Comparison of ENCODE assay signal across 10 cellular contexts in the genomic region with DNA sequence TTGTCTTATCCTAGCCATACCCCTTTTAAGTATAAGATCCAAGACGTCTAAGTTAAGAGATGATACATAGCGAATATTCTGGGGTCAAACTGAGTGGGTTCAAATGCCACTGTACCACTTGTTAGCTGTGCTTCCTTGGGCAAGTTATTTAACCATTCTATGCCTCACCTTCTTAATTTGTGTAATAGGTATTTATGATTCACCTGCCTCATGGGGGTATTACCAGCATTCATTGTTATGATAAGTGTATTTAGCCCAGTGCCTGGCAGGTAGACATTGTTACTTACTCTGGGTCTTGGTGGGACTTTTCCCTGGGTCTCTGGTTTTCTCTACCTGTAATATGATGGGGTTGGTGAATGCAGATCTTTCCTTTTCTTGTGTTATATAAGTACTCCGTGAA. TPM values are rescaled to one million over a fixed set of nuclear protein-coding genes. Genes with fewer than 3 reads are reported as not detected.
DNase-seq lines count a peak whose midpoint lies in the region; ATAC-seq, FAIRE-seq and TF ChIP-seq lines count a peak whose summit lies in the region.
"Had no signal": no experiment of that assay in that cellular context is flagged by ENCODE, and none has a peak within 500 bp of the region (broad histone marks: within the 10 kb centered on the region; RNA-seq: fewer than 3 reads in every experiment).

No MANE protein-coding gene starts in this region.

- peaks cover 46 to 66% (median 57%) of the 10 kb centered on the region in 10 experiments for H3K4me1 ChIP-seq in BLaER1 treated with 17β-estradiol and CSF1 and Interleukin-3, amounts not matched to agents 10 nM and 100 nM
- H3K4me1 ChIP-seq in GM12878 (ENCODE audit: control insufficient read depth, insufficient read depth, low read length): peaks cover 28% of the 10 kb centered on the region

- SMC1A ChIA-PET in GM12878 (lab: Charles Lee; ENCODE audit: uncharacterized antibody, unreplicated experiment): interaction anchor here (1.3 to 3.6 kb wide), 4 partner anchors 10 to 52 kb away, joined by 3 to 33 read pairs (median 5); no protein-coding TSS in a partner anchor

- ATAC-seq in GM12878 (no peak), naive B cell (ENCODE audit: low read depth in 2 of 2) (no peak), left lobe of liver (no peak), HG03460 (IDR thresholded peaks at IDR 0.05; ENCODE audit: unreplicated experiment) (no peak)

- 16% methylated on average over 3 of the region's 3 CpGs for WGBS in GM12878 (ENCODE audit: insufficient coverage, insufficient replicate concordance, low lambda C conversion rate, missing lambda C conversion rate)

- POLR2A ChIA-PET in GM12878 (lab: Charles Lee): interaction anchor here (1.1 to 2.2 kb wide), 5 partner anchors 9 to 101 kb away, joined by 3 to 9 read pairs (median 3); no protein-coding TSS in a partner anchor

- TF ChIP-seq RAD21 in GM12878 (IDR thresholded peaks at IDR 0.05; ENCODE audit: insufficient read depth, low read depth, low read length): no peak

- peaks cover 69 to 84% (median 75%) of the 10 kb centered on the region in 11 experiments for H4K20me1 ChIP-seq in BLaER1 treated with 17β-estradiol and CSF1 and Interleukin-3, amounts not matched to agents 10 nM and 100 nM
- peaks cover 7% of the 10 kb centered on the region; the same call in 1 of the 2 replicates for H4K20me1 ChIP-seq in GM12878 (ENCODE audit: control insufficient read depth, insufficient read depth)

- FAIRE-seq in GM12878 (lab: Jason Lieb, UNC): no peak

- no peaks in the 10 kb centered on the region for H3K9me3 Mint-ChIP-seq in naive B cell

- TSS peak; percentile 46 for BruUV-seq in GM12878 (replicated peaks; lab: Mats Ljungman, UMichigan)

- no peaks in the 10 kb centered on the region for H3K9me3 ChIP-seq in BLaER1 treated with 17β-estradiol and CSF1 and Interleukin-3, amounts not matched to agents 10 nM and 100 nM (replicated peaks in 1 of 11)
- no peaks in the 10 kb centered on the region for H3K9me3 ChIP-seq in GM12878 (replicated peaks; ENCODE audit: control insufficient read depth, insufficient read depth, low read length)

- no peaks in the 10 kb centered on the region for H3K36me3 Mint-ChIP-seq in naive B cell

- no peak for DNase-seq in HL-60 (ENCODE audit: low read depth in 1 of 2, low spot score in 1 of 2)
- no peak for DNase-seq in GM12878 (ENCODE audit: low read depth, low spot score)
- DNase-seq in naive B cell: no peak
- DNase-seq in left lobe of liver (ENCODE audit: low spot score): no peak
- no peak for DNase-seq in hepatic stellate cell (ENCODE audit: low spot score)
- DNase-seq in NCI-H2196 (lab: John Stamatoyannopoulos, UW; ENCODE audit: unreplicated experiment): no peak
- DNase-seq: activated effector memory CD4-positive, alpha-beta T cell treated with anti-CD3 and anti-CD28 coated beads, Interleukin-2, amount 50 U/mL, for 16 hours; NCI-H187 had no signal

- intact Hi-C loops in GM12878 (cut with micrococcal nuclease; ENCODE audit: unreplicated experiment): loop anchor here (5.0 to 10.0 kb wide), 3 partner anchors 53 to 254 kb away; no protein-coding TSS in a partner anchor

- H3K27ac ChIP-seq in BLaER1 treated with 17β-estradiol and CSF1 and Interleukin-3, amounts not matched to agents 10 nM and 100 nM: no peak overlapping the region
- peak overlapping the region; percentile 7; the same call in 1 of the 2 replicates for H3K27ac ChIP-seq in HL-60 (replicated peaks)
- H3K27ac ChIP-seq in GM12878 (ENCODE audit: control insufficient read depth, insufficient read depth): peak overlapping the region; percentile 62

- in situ Hi-C loops in GM12878 (cut with MboI): no loop called here

- RAD21 ChIA-PET in GM12878 (lab: Charles Lee; ENCODE audit: unreplicated experiment): interaction anchor here (1.1 to 3.8 kb wide), 3 partner anchors 10 to 52 kb away, joined by 3 to 14 read pairs (median 3); no protein-coding TSS in a partner anchor

- peak overlapping the region in 5 of 6 donors; percentile 3 to 92 (median 81) for H3K27ac Mint-ChIP-seq in naive B cell

- peak overlapping the region in 8 of 11 experiments; percentile 7 to 73 (median 60); a peak in 11 of 22 replicates for H3K9ac ChIP-seq in BLaER1 treated with 17β-estradiol and CSF1 and Interleukin-3, amounts not matched to agents 10 nM and 100 nM
- H3K9ac ChIP-seq in GM12878 (ENCODE audit: control insufficient read depth, insufficient read depth, low read length): peak overlapping the region; percentile 63

- CTCF ChIA-PET in GM12878 (lab: Yijun Ruan, JAX): interaction anchor here (1.1 to 1.8 kb wide), 3 partner anchors 28 to 109 kb away, joined by 3 to 6 read pairs (median 4); no protein-coding TSS in a partner anchor

- peaks cover 0 to 31% (median 16%) of the 10 kb centered on the region in 11 experiments; a peak in 12 of 22 replicates for H3K36me3 ChIP-seq in BLaER1 treated with 17β-estradiol and CSF1 and Interleukin-3, amounts not matched to agents 10 nM and 100 nM
- peaks cover 0 to 2% of the 10 kb centered on the region in 2 experiments; a peak in 3 of 4 replicates for H3K36me3 ChIP-seq in GM12878 (ENCODE audit: control insufficient read depth in 2 of 2, insufficient read depth in 2 of 2, low read length in 1 of 2)

- H3K4me3 ChIP-seq in BLaER1 treated with 17β-estradiol and CSF1 and Interleukin-3, amounts not matched to agents 10 nM and 100 nM: peak overlapping the region in 7 of 10 experiments; percentile 23 to 100 (median 52); a peak in 9 of 20 replicates
- peak overlapping the region; percentile 33 for H3K4me3 ChIP-seq in HL-60 (replicated peaks; ENCODE audit: insufficient read depth, low read length)
- H3K4me3 ChIP-seq in GM12878: peak overlapping the region; percentile 70

- peaks cover 53 to 69% (median 57%) of the 10 kb centered on the region in 3 donors for H3K4me1 Mint-ChIP-seq in naive B cell

- no peaks in the 10 kb centered on the region for H3K27me3 ChIP-seq in BLaER1 treated with 17β-estradiol and CSF1 and Interleukin-3, amounts not matched to agents 10 nM and 100 nM
- no peaks in the 10 kb centered on the region for H3K27me3 ChIP-seq in HL-60 (ENCODE audit: insufficient read depth, poor library complexity, severe bottlenecking)
- H3K27me3 ChIP-seq in GM12878 (replicated peaks in 1 of 2; ENCODE audit: control insufficient read depth in 2 of 2, insufficient read depth in 2 of 2, low read length in 1 of 2): no peaks in the 10 kb centered on the region

- H3K4me2 ChIP-seq in BLaER1 treated with 17β-estradiol and CSF1 and Interleukin-3, amounts not matched to agents 10 nM and 100 nM: peak overlapping the region; percentile 78 to 97 (median 91)
- peak overlapping the region; percentile 98 for H3K4me2 ChIP-seq in GM12878 (ENCODE audit: control insufficient read depth, insufficient read depth)

- no peaks in the 10 kb centered on the region for H3K27me3 Mint-ChIP-seq in naive B cell

- TF ChIP-seq POLR2A in GM12878 (IDR thresholded peaks at IDR 0.05; ENCODE audit: low read depth, low read length): no peak

- H3K79me2 ChIP-seq in GM12878 (ENCODE audit: control insufficient read depth, insufficient read depth, low read length): peaks cover 93% of the 10 kb centered on the region

- TF ChIP-seq CTCF in HL-60 (IDR thresholded peaks at IDR 0.05; ENCODE audit: insufficient read depth, low read length): no peak
- TF ChIP-seq CTCF in GM12878 (IDR thresholded peaks at IDR 0.05 in 2 of 3, conservative IDR thresholded peaks at IDR 0.05 in 1 of 3; ENCODE audit: control insufficient read depth in 2 of 3, extremely low read depth in 1 of 3, insufficient read depth in 1 of 3, low read depth in 3 of 3, low read length in 3 of 3): no peak

- no peak overlapping the region for H2AFZ ChIP-seq in GM12878 (ENCODE audit: control insufficient read depth, low read depth, low read length)

- peak overlapping the region in 6 of 8 donors; percentile 52 to 96 (median 75) for H3K4me3 Mint-ChIP-seq in naive B cell

- no peak for TF ChIP-seq EP300 in GM12878 (IDR thresholded peaks at IDR 0.05; ENCODE audit: borderline replicate concordance in 1 of 2, control insufficient read depth in 1 of 2, low read depth in 2 of 2, low read length in 2 of 2)

TF ChIP-seq in GM12878, 131 proteins besides CTCF, POLR2A, EP300 and RAD21 (continues in another document):
- TF ChIP-seq CBFB (IDR thresholded peaks at IDR 0.05; ENCODE audit: low read depth): no peak
- no peak for TF ChIP-seq CHD1 (IDR thresholded peaks at IDR 0.05; ENCODE audit: low read depth, low read length)
- TF ChIP-seq, protein P1, sequence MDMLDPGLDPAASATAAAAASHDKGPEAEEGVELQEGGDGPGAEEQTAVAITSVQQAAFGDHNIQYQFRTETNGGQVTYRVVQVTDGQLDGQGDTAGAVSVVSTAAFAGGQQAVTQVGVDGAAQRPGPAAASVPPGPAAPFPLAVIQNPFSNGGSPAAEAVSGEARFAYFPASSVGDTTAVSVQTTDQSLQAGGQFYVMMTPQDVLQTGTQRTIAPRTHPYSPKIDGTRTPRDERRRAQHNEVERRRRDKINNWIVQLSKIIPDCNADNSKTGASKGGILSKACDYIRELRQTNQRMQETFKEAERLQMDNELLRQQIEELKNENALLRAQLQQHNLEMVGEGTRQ (IDR thresholded peaks at IDR 0.05; ENCODE audit: borderline replicate concordance, low read depth, low read length): no peak
- TF ChIP-seq CEBPB (IDR thresholded peaks at IDR 0.05; ENCODE audit: borderline replicate concordance in 1 of 2, low read depth in 2 of 2, low read length in 2 of 2): no peak
- no peak for TF ChIP-seq LARP7 (IDR thresholded peaks at IDR 0.05)
- TF ChIP-seq ZSCAN29 (IDR thresholded peaks at IDR 0.05): no peak

RNA-seq across cellular contexts. Expression of a gene that starts 3.8 kb away (rescaled TPM):
- 116 and 118 TPM in 2 replicates for total RNA-seq in GM12878 (2013; cell fraction: nucleolus; rRNA removed)
- total RNA-seq in GM12878 (2014; rRNA removed): 54.0 and 63.2 TPM in 2 replicates
- total RNA-seq in GM12878 (2014; rRNA removed; fragmentation: Illumina TruSeq; extraction: Trizol): 59.8 and 63.1 TPM in 2 replicates
- 219 and 227 TPM in 2 replicates for total RNA-seq in GM12878 (2021)
- polyA plus RNA-seq in GM12878 (2011; ENCODE audit: low read depth): 45.4 TPM
- polyA plus RNA-seq in GM12878 (2011; rRNA removed): 30.0 and 58.4 TPM in 2 replicates
- polyA plus RNA-seq in GM12878 (2011; cell fraction: cytosol; rRNA removed): 42.4 and 55.8 TPM in 2 replicates
- polyA plus RNA-seq in GM12878 (2011; cell fraction: nucleus; rRNA removed): 99.6 and 121 TPM in 2 replicates
- 57.6 and 61.3 TPM in 2 replicates for polyA plus RNA-seq in GM12878 (2012)
- polyA plus RNA-seq in GM12878 (2014; fragmentation: Illumina TruSeq; extraction: Trizol): 132 and 140 TPM in 2 replicates
- polyA plus RNA-seq in GM12878 (2014; fragmentation: Nextera tagmentation; extraction: Ambion mirVana): 10 to 100 TPM; 22.6 to 39.3 TPM
- 83.7 and 90.5 TPM in 2 replicates for polyA plus RNA-seq in GM12878 (2014; rRNA removed)
- 10 to 100 TPM; 30.0 to 34.3 TPM for polyA plus RNA-seq in GM12878 (2016; fragmentation: Nextera tagmentation; extraction: Ambion mirVana)
- 67.0 and 86.7 TPM in 2 replicates for polyA minus RNA-seq in GM12878 (2011; rRNA and poly(A)+ RNA removed)
- polyA minus RNA-seq in GM12878 (2011; cell fraction: cytosol; rRNA and poly(A)+ RNA removed): 44.5 and 48.9 TPM in 2 replicates
- polyA minus RNA-seq in GM12878 (2011; cell fraction: nucleus; rRNA and poly(A)+ RNA removed): 58.8 and 110 TPM in 2 replicates
- 10 to 100 TPM in 4 of 6 donors, 1 to 10 TPM in 2; 4.3 to 22.7 (median 11.1) TPM for polyA plus RNA-seq in naive B cell (ENCODE audit: low read depth in 6 of 6)
- total RNA-seq in left lobe of liver: 83.2 TPM

Comparison
In these comparisons a context has a peak if more than half of its experiments do, and no peak if none do; other contexts are left out.
1. H3K27ac ChIP-seq: peak in HL-60 (single experiment) and GM12878 (single experiment); none in BLaER1 treated with 17β-estradiol and CSF1 and Interleukin-3, amounts not matched to agents 10 nM and 100 nM (0 of 11).
2. Peak in every context shown above with its lines, with median percentiles within 50 percentile points of each other: H3K4me3 ChIP-seq.